ENCODE assay signal across 1 cellular context in the genomic region with DNA sequence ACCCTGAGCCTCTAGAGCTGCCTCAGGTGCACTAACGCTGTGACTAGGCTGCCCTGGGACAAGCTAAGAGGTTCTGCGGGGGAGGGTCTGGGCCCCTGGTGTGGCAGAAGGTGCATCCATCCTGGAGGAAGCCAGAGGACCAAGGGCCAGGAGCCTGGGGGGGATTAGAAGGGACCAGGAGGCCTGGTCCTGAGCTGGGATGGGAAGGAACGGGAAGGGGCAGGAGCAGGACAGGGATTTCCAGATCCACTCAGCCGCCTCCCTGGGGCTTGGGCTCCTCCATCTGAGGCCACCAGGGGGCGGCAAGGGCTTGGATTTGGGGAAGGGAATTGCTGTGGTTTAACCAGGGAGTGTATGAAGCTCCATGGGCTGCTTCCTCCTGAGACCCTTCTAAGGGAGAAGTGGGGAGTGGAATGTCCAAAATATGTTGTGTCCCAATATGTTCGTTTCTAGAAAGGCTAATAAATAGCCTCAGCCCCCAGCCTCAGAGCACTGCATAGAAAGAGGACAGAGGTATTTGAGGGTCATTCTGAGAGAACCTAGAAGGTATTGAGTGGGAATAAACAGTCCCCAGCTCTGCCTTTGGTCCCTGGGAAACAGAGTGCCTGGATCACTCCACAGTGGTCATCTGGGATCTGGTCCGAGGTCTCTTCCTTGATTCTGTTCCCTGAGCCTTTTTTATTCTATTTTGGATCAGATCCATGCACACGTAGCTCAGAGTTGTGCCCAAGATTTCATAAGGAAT.
A peak's percentile ranks its signal among the peaks of the same experiment; 100 is the strongest.
TF ChIP-seq lines count a peak whose summit lies in the region.

No MANE protein-coding gene starts in this region.

TF ChIP-seq in HEK293, 187 proteins besides CTCF, POLR2A, EP300 and RAD21 (continued from another document):
- TF ChIP-seq, protein P1, sequence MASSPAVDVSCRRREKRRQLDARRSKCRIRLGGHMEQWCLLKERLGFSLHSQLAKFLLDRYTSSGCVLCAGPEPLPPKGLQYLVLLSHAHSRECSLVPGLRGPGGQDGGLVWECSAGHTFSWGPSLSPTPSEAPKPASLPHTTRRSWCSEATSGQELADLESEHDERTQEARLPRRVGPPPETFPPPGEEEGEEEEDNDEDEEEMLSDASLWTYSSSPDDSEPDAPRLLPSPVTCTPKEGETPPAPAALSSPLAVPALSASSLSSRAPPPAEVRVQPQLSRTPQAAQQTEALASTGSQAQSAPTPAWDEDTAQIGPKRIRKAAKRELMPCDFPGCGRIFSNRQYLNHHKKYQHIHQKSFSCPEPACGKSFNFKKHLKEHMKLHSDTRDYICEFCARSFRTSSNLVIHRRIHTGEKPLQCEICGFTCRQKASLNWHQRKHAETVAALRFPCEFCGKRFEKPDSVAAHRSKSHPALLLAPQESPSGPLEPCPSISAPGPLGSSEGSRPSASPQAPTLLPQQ (tag by site-specific recombination; IDR thresholded peaks at IDR 0.05): no peak
- TF ChIP-seq ZBTB20 (tag by site-specific recombination; IDR thresholded peaks at IDR 0.05) (no peak), ZNF654 (tag by site-specific recombination; IDR thresholded peaks at IDR 0.05; ENCODE audit: low read depth) (peak; percentile 59), OVOL3 (tag by site-specific recombination; IDR thresholded peaks at IDR 0.05) (no peak), ZNF140 (tag by site-specific recombination; IDR thresholded peaks at IDR 0.05) (0 out of 2 replicates have a peak, but pooled peaks have one; percentile 26), TRIM28 (IDR thresholded peaks at IDR 0.05; ENCODE audit: borderline replicate concordance, low read length) (no peak), IKZF3 (tag by site-specific recombination; IDR thresholded peaks at IDR 0.05) (peak; percentile 59; the same call in 1 of the 2 replicates), REPIN1 (tag by site-specific recombination; IDR thresholded peaks at IDR 0.05; ENCODE audit: low read depth) (no peak), ZNF157 (tag by site-specific recombination; IDR thresholded peaks at IDR 0.05) (no peak)
- TF ChIP-seq, protein P2, sequence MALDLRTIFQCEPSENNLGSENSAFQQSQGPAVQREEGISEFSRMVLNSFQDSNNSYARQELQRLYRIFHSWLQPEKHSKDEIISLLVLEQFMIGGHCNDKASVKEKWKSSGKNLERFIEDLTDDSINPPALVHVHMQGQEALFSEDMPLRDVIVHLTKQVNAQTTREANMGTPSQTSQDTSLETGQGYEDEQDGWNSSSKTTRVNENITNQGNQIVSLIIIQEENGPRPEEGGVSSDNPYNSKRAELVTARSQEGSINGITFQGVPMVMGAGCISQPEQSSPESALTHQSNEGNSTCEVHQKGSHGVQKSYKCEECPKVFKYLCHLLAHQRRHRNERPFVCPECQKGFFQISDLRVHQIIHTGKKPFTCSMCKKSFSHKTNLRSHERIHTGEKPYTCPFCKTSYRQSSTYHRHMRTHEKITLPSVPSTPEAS (tag by site-specific recombination; IDR thresholded peaks at IDR 0.05): no peak
